In the genomic region with DNA sequence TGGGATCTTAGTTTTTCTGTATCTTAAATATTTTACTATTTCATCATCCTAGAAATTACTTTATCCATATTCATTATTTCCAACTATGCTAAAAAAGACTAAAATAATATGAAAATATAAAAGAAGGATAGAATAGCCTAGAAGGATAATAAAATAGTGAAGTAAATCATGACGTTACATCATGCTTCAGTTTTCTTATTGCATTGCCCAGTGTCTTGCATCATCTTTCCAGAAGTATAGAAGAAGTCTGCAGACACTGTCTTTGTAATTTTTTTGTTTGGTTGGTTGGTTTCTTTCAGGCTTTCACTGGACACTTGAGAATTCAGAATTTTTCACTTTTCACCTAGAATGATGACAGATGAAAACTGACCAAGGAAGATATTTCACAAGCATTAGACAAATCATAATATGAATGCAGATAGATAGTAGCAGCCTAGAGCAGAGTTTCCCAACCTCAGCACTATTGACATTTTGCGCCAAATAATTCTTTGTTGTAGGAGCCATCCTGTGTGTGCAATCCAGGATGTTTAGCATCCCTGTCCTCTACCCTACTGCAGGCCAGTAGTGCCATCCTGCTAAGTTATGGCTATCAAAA, we compare ENCODE assay signal across 2 cellular contexts. TPM values are rescaled to one million over a fixed set of nuclear protein-coding genes. Genes with fewer than 3 reads are reported as not detected.
"Had no signal": no experiment of that assay in that cellular context is flagged by ENCODE, and none has a peak within 500 bp of the region (broad histone marks: within the 10 kb centered on the region; RNA-seq: fewer than 3 reads in every experiment).

No MANE protein-coding gene starts in this region.

RNA-seq across cellular contexts. Expression of a gene that starts 23.3 kb away (rescaled TPM):
- total RNA-seq: G401, GM12878 had no signal
- polyA plus RNA-seq: GM12878 had no signal
